7 cellular contexts compared by ENCODE assay signal in the genomic region with DNA sequence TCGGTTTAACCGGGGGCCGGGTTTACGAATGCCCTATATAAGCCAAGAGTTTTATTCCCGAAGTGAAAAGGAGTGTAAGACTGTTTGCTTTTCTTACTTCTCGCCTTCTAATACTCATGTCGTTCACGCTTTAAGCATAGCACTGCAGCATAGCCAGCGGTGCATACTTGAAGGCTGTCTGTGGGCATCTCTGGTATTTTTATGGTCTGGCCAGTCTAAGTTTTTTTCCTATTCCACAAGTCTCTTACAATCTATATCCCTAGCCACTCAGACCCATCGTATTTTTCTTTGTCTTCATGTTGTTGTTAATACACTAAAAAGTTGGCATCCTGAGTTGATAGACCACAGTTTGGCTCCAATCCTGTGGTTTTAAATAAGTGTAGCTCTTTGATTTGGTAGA. TPM values are rescaled to one million over a fixed set of nuclear protein-coding genes. Genes with fewer than 3 reads are reported as not detected.
DNase-seq lines count a peak whose midpoint lies in the region; ATAC-seq and TF ChIP-seq lines count a peak whose summit lies in the region.

No MANE protein-coding gene starts in this region.

- ATAC-seq in memory B cell (ENCODE audit: low read depth) (no peak), GM18511 (IDR thresholded peaks at IDR 0.05; ENCODE audit: unreplicated experiment) (no peak)

- TF ChIP-seq POLR2A in uterus (IDR thresholded peaks at IDR 0.05), result no peak

- no peaks in the 10 kb centered on the region for H3K9me3 Mint-ChIP-seq in memory B cell

- intact Hi-C loops in uterus (cut with DNase I; ENCODE audit: low total_unique reads), result no loop called here

- H3K27ac ChIP-seq in caudate nucleus (ENCODE audit: low read depth, low read length) (peak overlapping the region; percentile 90), uterus (peak overlapping the region; percentile 90 to 91)

- H3K9me3 ChIP-seq in uterus, result no peaks in the 10 kb centered on the region

- no peaks in the 10 kb centered on the region for H3K27me3 ChIP-seq in uterus

- no peaks in the 10 kb centered on the region for H3K27me3 Mint-ChIP-seq in memory B cell

- peak overlapping the region; percentile 83 for H3K27ac Mint-ChIP-seq in memory B cell

- peak; percentile 28 for DNase-seq in GM10266 (ENCODE audit: extremely low spot score)
- DNase-seq in NCI-H2227 (lab: John Stamatoyannopoulos, UW; ENCODE audit: unreplicated experiment), result peak; percentile 28
- no peak for DNase-seq in caudate nucleus (lab: John Stamatoyannopoulos, UW)
- no peak for DNase-seq in memory B cell (ENCODE audit: low spot score in 2 of 2)
- DNase-seq in uterus, result no peak
- no peak for DNase-seq in DMS153 treated with DMSO at 0.1 percent for 48 hours (lab: John Stamatoyannopoulos, UW; ENCODE audit: unreplicated experiment)

- peak overlapping the region; percentile 64 to 77 for H3K4me3 ChIP-seq in uterus

- H3K4me1 Mint-ChIP-seq in memory B cell, result peaks cover 44% of the 10 kb centered on the region

- no peaks in the 10 kb centered on the region for H3K4me1 ChIP-seq in uterus

- peak overlapping the region; percentile 92 for H3K4me3 Mint-ChIP-seq in memory B cell

- peaks cover 5% of the 10 kb centered on the region for H3K36me3 Mint-ChIP-seq in memory B cell

- TF ChIP-seq CTCF in GM10266 (IDR thresholded peaks at IDR 0.05; ENCODE audit: control insufficient read depth, insufficient read depth, low read depth, missing control alignments) (no peak), uterus (IDR thresholded peaks at IDR 0.05) (no peak)

- no peaks in the 10 kb centered on the region for H3K36me3 ChIP-seq in uterus

RNA-seq across cellular contexts. Expression of a gene that starts 1.3 kb away (rescaled TPM):
- 100 to 1,000 TPM in 1 of 4 donors, 10 to 100 TPM in 3; 40.7 to 107 (median 63.1) TPM for total RNA-seq in uterus

Comparison
In these comparisons a context has a peak if more than half of its experiments do, and no peak if none do; other contexts are left out.
1. DNase-seq: peak in GM10266 (single experiment) and NCI-H2227 (single experiment); none in caudate nucleus (0 of 61), memory B cell (0 of 2), uterus (0 of 2) and DMS153 treated with DMSO at 0.1 percent for 48 hours (single experiment).